11 cellular contexts compared by ENCODE assay signal in the genomic region with DNA sequence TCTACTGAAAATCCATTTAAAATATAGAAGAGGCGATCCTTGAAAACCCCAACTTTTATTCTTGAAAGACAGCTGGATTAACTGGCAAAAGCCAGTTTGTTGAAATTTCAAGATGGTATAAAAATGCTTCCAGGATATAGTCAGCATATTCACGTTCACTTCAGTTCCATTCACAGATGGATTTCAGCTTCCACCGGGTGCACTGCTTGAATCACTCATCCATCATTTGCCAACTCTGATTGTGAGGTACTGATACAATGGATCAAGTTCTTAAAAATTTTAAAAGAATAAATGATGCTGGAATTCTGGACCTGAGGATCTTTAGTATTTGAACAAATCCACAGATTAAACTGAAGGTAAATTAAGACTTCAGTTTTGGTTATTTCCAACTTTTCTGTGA. TPM values are rescaled to one million over a fixed set of nuclear protein-coding genes. Genes with fewer than 3 reads are reported as not detected.
A peak's percentile ranks its signal among the peaks of the same experiment; 100 is the strongest.
DNase-seq lines count a peak whose midpoint lies in the region; ATAC-seq, FAIRE-seq and TF ChIP-seq lines count a peak whose summit lies in the region.
"Had no signal": no experiment of that assay in that cellular context is flagged by ENCODE, and none has a peak within 500 bp of the region (broad histone marks: within the 10 kb centered on the region; RNA-seq: fewer than 3 reads in every experiment).

No MANE protein-coding gene starts in this region.

- H4K20me1 ChIP-seq in BLaER1 (peaks cover 64% of the 10 kb centered on the region), GM12878 (ENCODE audit: control insufficient read depth, insufficient read depth) (no peaks in the 10 kb centered on the region)

- POLR2A ChIA-PET in GM12878 (lab: Charles Lee): interaction anchor here (0.6 to 2.9 kb wide), 6 partner anchors 9 to 276 kb away, joined by 3 to 18 read pairs (median 6); partner anchors contain the start of gene OGDH

- H2AFZ ChIP-seq in GM12878 (ENCODE audit: control insufficient read depth, low read depth, low read length): no peak overlapping the region

- TF ChIP-seq POLR2A in GM12878 (IDR thresholded peaks at IDR 0.05; ENCODE audit: low read depth, low read length): no peak

- TF ChIP-seq RAD21 in GM12878 (IDR thresholded peaks at IDR 0.05; ENCODE audit: insufficient read depth, low read depth, low read length): no peak

- H3K4me2 ChIP-seq in BLaER1 (peak overlapping the region; percentile 88), GM12878 (ENCODE audit: control insufficient read depth, insufficient read depth) (peak overlapping the region; percentile 97)

- H3K27ac ChIP-seq in BLaER1: no peak overlapping the region
- H3K27ac ChIP-seq in GM12878 (ENCODE audit: control insufficient read depth, insufficient read depth): peak overlapping the region; percentile 81
- H3K27ac ChIP-seq: ovary had no signal

- H3K36me3 ChIP-seq in BLaER1: peaks cover 21% of the 10 kb centered on the region
- H3K36me3 ChIP-seq in GM12878 (ENCODE audit: control insufficient read depth in 2 of 2, insufficient read depth in 2 of 2, low read length in 1 of 2): 0 out of 4 replicates have a peak, but pooled peaks cover 0 to 3% of the 10 kb centered on the region in 2 experiments
- H3K36me3 ChIP-seq: ovary had no signal

- no peak for TF ChIP-seq CTCF in HFF-Myc (IDR thresholded peaks at IDR 0.05; ENCODE audit: low read depth, low read length, missing control alignments)
- TF ChIP-seq CTCF in GM12878 (IDR thresholded peaks at IDR 0.05 in 2 of 3, conservative IDR thresholded peaks at IDR 0.05 in 1 of 3; ENCODE audit: control insufficient read depth in 2 of 3, extremely low read depth in 1 of 3, insufficient read depth in 1 of 3, low read depth in 3 of 3, low read length in 3 of 3): no peak

- H3K79me2 ChIP-seq in GM12878 (ENCODE audit: control insufficient read depth, insufficient read depth, low read length): peaks cover 65% of the 10 kb centered on the region

- WGBS in GM12878 (ENCODE audit: insufficient coverage, insufficient replicate concordance, low lambda C conversion rate, missing lambda C conversion rate): 33% methylated on average over 3 of the region's 3 CpGs

- CTCF ChIA-PET in GM12878 (lab: Yijun Ruan, JAX): interaction anchor here (1.1 to 3.3 kb wide), 5 partner anchors 25 to 132 kb away, joined by 3 to 48 read pairs (median 9); no protein-coding TSS in a partner anchor

- in situ Hi-C loops in GM12878 (cut with MboI): no loop called here

- ATAC-seq in GM12878: no peak
- ATAC-seq in GM18870 (IDR thresholded peaks at IDR 0.05; ENCODE audit: unreplicated experiment): no peak

- no peak for FAIRE-seq in GM12878 (lab: Jason Lieb, UNC)
- FAIRE-seq: urothelium cell line had no signal

- H3K4me1 ChIP-seq in BLaER1 (peaks cover 59% of the 10 kb centered on the region), GM12878 (ENCODE audit: control insufficient read depth, insufficient read depth, low read length) (0 out of 2 replicates have a peak, but pooled peaks cover 3% of the 10 kb centered on the region)

- intact Hi-C loops in GM12878 (cut with micrococcal nuclease; ENCODE audit: unreplicated experiment): loop anchor here (1.0 kb wide), 1 partner anchor 116 kb away; no protein-coding TSS in a partner anchor

- DNase-seq in HFF-Myc (ENCODE audit: extremely low read depth, low read depth): no peak
- no peak for DNase-seq in GM12878 (ENCODE audit: low read depth, low spot score)
- DNase-seq in myocyte (ENCODE audit: low read depth): peak; percentile 59
- no peak for DNase-seq in NCI-H2171 treated with DMSO at 0.1 percent for 48 hours (lab: John Stamatoyannopoulos, UW)
- no peak for DNase-seq in HuH-7 (ENCODE audit: low spot score)
- DNase-seq in DMS53 (lab: John Stamatoyannopoulos, UW): no peak
- DNase-seq: ovary, SHP77 treated with DMSO at 0.1 percent for 48 hours had no signal

- TF ChIP-seq EP300 in GM12878 (IDR thresholded peaks at IDR 0.05; ENCODE audit: borderline replicate concordance in 1 of 2, control insufficient read depth in 1 of 2, low read depth in 2 of 2, low read length in 2 of 2): no peak

- H3K9me3 ChIP-seq in BLaER1 (no peaks in the 10 kb centered on the region), GM12878 (replicated peaks; ENCODE audit: control insufficient read depth, insufficient read depth, low read length) (no peaks in the 10 kb centered on the region)
- H3K9me3 ChIP-seq: ovary had no signal

- SMC1A ChIA-PET in GM12878 (lab: Charles Lee; ENCODE audit: uncharacterized antibody, unreplicated experiment): interaction anchor here (1.0 to 3.9 kb wide), 10 partner anchors 8 to 254 kb away, joined by 3 to 54 read pairs (median 7); partner anchors contain the start of genes H2AZ2 and MYO1G

- H3K27me3 ChIP-seq in BLaER1: no peaks in the 10 kb centered on the region
- no peaks in the 10 kb centered on the region for H3K27me3 ChIP-seq in GM12878 (replicated peaks in 1 of 2; ENCODE audit: control insufficient read depth in 2 of 2, insufficient read depth in 2 of 2, low read length in 1 of 2)
- H3K27me3 ChIP-seq: ovary had no signal

- peak overlapping the region; percentile 98; the same call in 1 of the 2 replicates for H3K9ac ChIP-seq in BLaER1
- H3K9ac ChIP-seq in GM12878 (ENCODE audit: control insufficient read depth, insufficient read depth, low read length): peak overlapping the region; percentile 79; the same call in 1 of the 2 replicates

- no TSS peak for BruUV-seq in GM12878 (replicated peaks; lab: Mats Ljungman, UMichigan)

- H3K4me3 ChIP-seq in BLaER1: peak overlapping the region; percentile 99
- peak overlapping the region; percentile 76 for H3K4me3 ChIP-seq in HFF-Myc (replicated peaks; ENCODE audit: low read depth, low read length)
- H3K4me3 ChIP-seq in GM12878: peak overlapping the region; percentile 93

- RAD21 ChIA-PET in GM12878 (lab: Charles Lee; ENCODE audit: unreplicated experiment): interaction anchor here (1.6 to 5.8 kb wide), 5 partner anchors 9 to 253 kb away, joined by 3 to 47 read pairs (median 10); partner anchors contain the start of gene CCM2

TF ChIP-seq in GM12878, 131 proteins besides CTCF, POLR2A, EP300 and RAD21:
- no peak for TF ChIP-seq SMAD1 (IDR thresholded peaks at IDR 0.05; ENCODE audit: low read depth, partially characterized antibody)
- TF ChIP-seq POLR2AphosphoS5 (IDR thresholded peaks at IDR 0.05; ENCODE audit: low read length): peak; percentile 42; the same call in 1 of the 2 replicates

RNA-seq across cellular contexts. Expression of gene PURB, which starts 2.4 kb away (rescaled TPM):
- 43.4 and 43.6 TPM in 2 replicates for total RNA-seq in GM12878 (2013; cell fraction: nucleolus; rRNA removed)
- total RNA-seq in GM12878 (2014; rRNA removed) (9.0 and 10.1 TPM in 2 replicates), GM12878 (2014; rRNA removed; fragmentation: Illumina TruSeq; extraction: Trizol) (15.1 and 16.6 TPM in 2 replicates), GM12878 (2021) (17.3 and 18.6 TPM in 2 replicates), myocyte (66.2 and 101 TPM in 2 replicates)
- polyA plus RNA-seq in GM12878 (2011; ENCODE audit: low read depth): 7.6 TPM
- polyA plus RNA-seq in GM12878 (2011; rRNA removed) (8.7 and 13.9 TPM in 2 replicates), GM12878 (2014; fragmentation: Illumina TruSeq; extraction: Trizol) (17.9 and 23.2 TPM in 2 replicates), GM12878 (2014; fragmentation: Nextera tagmentation; extraction: Ambion mirVana) (1 to 10 TPM; 2.5 to 2.8 TPM), GM12878 (2014; rRNA removed) (9.9 and 10.5 TPM in 2 replicates), GM12878 (2016; fragmentation: Nextera tagmentation; extraction: Ambion mirVana) (1 to 10 TPM in 1 of 2 experiments, under 1 TPM in 1; 0.77 to 1.5 TPM)
- 4.0 and 4.4 TPM in 2 replicates for polyA plus RNA-seq in GM12878 (2011; cell fraction: cytosol; rRNA removed)
- 7.5 and 8.0 TPM in 2 replicates for polyA plus RNA-seq in GM12878 (2011; cell fraction: nucleus; rRNA removed)
- 11.2 and 11.4 TPM in 2 replicates for polyA plus RNA-seq in GM12878 (2012)
- polyA minus RNA-seq in GM12878 (2011; rRNA and poly(A)+ RNA removed): 5.1 and 5.8 TPM in 2 replicates
- polyA minus RNA-seq in GM12878 (2011; cell fraction: cytosol; rRNA and poly(A)+ RNA removed): 4.8 and 5.5 TPM in 2 replicates
- polyA minus RNA-seq in GM12878 (2011; cell fraction: nucleus; rRNA and poly(A)+ RNA removed): 4.7 and 6.7 TPM in 2 replicates
- polyA plus RNA-seq in myocyte (2012): 30.7 TPM

RNA-seq across cellular contexts. Expression of gene H2AZ2, which starts 35.0 kb away (rescaled TPM):
- 59.9 and 61.4 TPM in 2 replicates for total RNA-seq in GM12878 (2013; cell fraction: nucleolus; rRNA removed)
- total RNA-seq in GM12878 (2014; rRNA removed) (268 and 270 TPM in 2 replicates), GM12878 (2014; rRNA removed; fragmentation: Illumina TruSeq; extraction: Trizol) (166 and 170 TPM in 2 replicates), GM12878 (2021) (212 and 219 TPM in 2 replicates), myocyte (232 and 296 TPM in 2 replicates)
- 183 TPM for polyA plus RNA-seq in GM12878 (2011; ENCODE audit: low read depth)
- polyA plus RNA-seq in GM12878 (2011; rRNA removed) (285 and 347 TPM in 2 replicates), GM12878 (2014; fragmentation: Illumina TruSeq; extraction: Trizol) (154 and 167 TPM in 2 replicates), GM12878 (2014; fragmentation: Nextera tagmentation; extraction: Ambion mirVana) (100 to 1,000 TPM; 118 to 162 TPM), GM12878 (2014; rRNA removed) (234 and 282 TPM in 2 replicates), GM12878 (2016; fragmentation: Nextera tagmentation; extraction: Ambion mirVana) (100 to 1,000 TPM; 358 to 366 TPM)
- 303 and 308 TPM in 2 replicates for polyA plus RNA-seq in GM12878 (2011; cell fraction: cytosol; rRNA removed)
- polyA plus RNA-seq in GM12878 (2011; cell fraction: nucleus; rRNA removed): 78.4 and 86.9 TPM in 2 replicates
- 164 and 168 TPM in 2 replicates for polyA plus RNA-seq in GM12878 (2012)
- polyA minus RNA-seq in GM12878 (2011; rRNA and poly(A)+ RNA removed): 137 and 175 TPM in 2 replicates
- 49.3 and 52.8 TPM in 2 replicates for polyA minus RNA-seq in GM12878 (2011; cell fraction: cytosol; rRNA and poly(A)+ RNA removed)
- polyA minus RNA-seq in GM12878 (2011; cell fraction: nucleus; rRNA and poly(A)+ RNA removed): 13.1 and 19.0 TPM in 2 replicates
- 163 TPM for polyA plus RNA-seq in myocyte (2012)
